Comparison of ENCODE assay signal across 15 cellular contexts in genomic region chr2:192559541-192560126, GRCh38.
DNase-seq lines count a peak whose midpoint lies in the region; ATAC-seq, FAIRE-seq and TF ChIP-seq lines count a peak whose summit lies in the region.
"Had no signal": no experiment of that assay in that cellular context is flagged by ENCODE, and none has a peak within 500 bp of the region (broad histone marks: within the 10 kb centered on the region; RNA-seq: fewer than 3 reads in every experiment).

No MANE protein-coding gene starts in this region.

- no peak for TF ChIP-seq POLR2A in erythroblast (IDR thresholded peaks at IDR 0.05; ENCODE audit: low read length)

- no peaks in the 10 kb centered on the region for H3K36me3 ChIP-seq in RWPE2 (ENCODE audit: low read depth)
- H3K36me3 ChIP-seq: BLaER1 had no signal

- TF ChIP-seq CTCF in RWPE2 (IDR thresholded peaks at IDR 0.05; ENCODE audit: poor library complexity, severe bottlenecking) = no peak

- peak; percentile 85 for ATAC-seq in RWPE2 (ENCODE audit: low read depth)

- no peaks in the 10 kb centered on the region for H3K9me3 ChIP-seq in RWPE2 (ENCODE audit: severe bottlenecking)
- H3K9me3 ChIP-seq: BLaER1 had no signal

- H3K27me3 ChIP-seq in RWPE2 (ENCODE audit: insufficient read depth, poor library complexity, severe bottlenecking) = peaks cover 2% of the 10 kb centered on the region
- H3K27me3 ChIP-seq: BLaER1 had no signal

- DNase-seq in HTR-8/SVneo (ENCODE audit: insufficient read length, low spot score) (no peak), RWPE2 (ENCODE audit: low spot score) (no peak), islet precursor cell (peak; percentile 52), kidney glomerular epithelial cell (lab: John Stamatoyannopoulos, UW) (no peak), GOT3 (lab: John Stamatoyannopoulos, UW) (no peak), erythroblast (lab: John Stamatoyannopoulos, UW) (no peak), NCI-H2196 (lab: John Stamatoyannopoulos, UW; ENCODE audit: unreplicated experiment) (no peak)
- DNase-seq: CD8-positive, alpha-beta memory T cell; DMS 273 treated with DMSO at 0.1 percent for 48 hours; KG1; NCI-H1105 treated with DMSO at 0.1 percent for 48 hours; NCI-H187; NCI-H510A; SW 1271 had no signal

- H3K27ac ChIP-seq in RWPE2 (ENCODE audit: poor library complexity, severe bottlenecking) = no peak overlapping the region
- H3K27ac ChIP-seq: BLaER1 had no signal

- no peak overlapping the region for H3K4me3 ChIP-seq in RWPE2 (ENCODE audit: severe bottlenecking)
- H3K4me3 ChIP-seq: BLaER1 had no signal

- peak; percentile 26 for FAIRE-seq in HTR-8/SVneo (lab: Jason Lieb, UNC)

- peaks cover 3% of the 10 kb centered on the region for H3K4me1 ChIP-seq in RWPE2 (ENCODE audit: insufficient read depth, poor library complexity, severe bottlenecking)
- H3K4me1 ChIP-seq: BLaER1 had no signal
